In genomic region chr13:39816936-39817335, GRCh38 we compare ENCODE assay signal across 24 cellular contexts.
"Had no signal": no experiment of that assay in that cellular context is flagged by ENCODE, and none has a peak within 500 bp of the region (broad histone marks: within the 10 kb centered on the region; RNA-seq: fewer than 3 reads in every experiment).

No MANE protein-coding gene starts in this region.

- H3K27me3 ChIP-seq: body of pancreas, cardiac muscle cell, right lobe of liver, upper lobe of left lung had no signal

- DNase-seq: activated CD4-positive, alpha-beta memory T cell treated with anti-CD3 and anti-CD28 coated beads for 36 hours; activated CD4-positive, alpha-beta T cell treated with anti-CD3 and anti-CD28 coated beads for 48 hours; activated CD8-positive, alpha-beta memory T cell treated with anti-CD3 and anti-CD28 coated beads, Interleukin-2, amount 50 U/mL, for 4 hours; activated effector memory CD4-positive, alpha-beta T cell treated with anti-CD3 and anti-CD28 coated beads, Interleukin-2, amount 50 U/mL, for 16 hours; activated naive CD4-positive, alpha-beta T cell treated with anti-CD3 and anti-CD28 coated beads for 36 hours; activated naive CD8-positive, alpha-beta T cell treated with anti-CD3 and anti-CD28 coated beads for 36 hours; activated T-cell treated with anti-CD3 and anti-CD28 coated beads, Interleukin-2, amount 50 U/mL, for 1 hour; amniotic stem cell; body of pancreas; endodermal cell; islet precursor cell; left ventricle myocardium inferior; right lobe of liver; stimulated activated CD4-positive, alpha-beta T cell treated with anti-CD3 and anti-CD28 coated beads, Interleukin-12 subunit alpha, Interleukin-12 subunit beta, amount 100 ng/mL, for 4 hours; stimulated activated CD4-positive, alpha-beta T cell treated with anti-CD3 and anti-CD28 coated beads, Interleukin-4, amount 100 ng/mL, for 1 hour; SW 1271; T-helper 9 cell; upper lobe of left lung; WERI-Rb-1 had no signal

- H3K27ac ChIP-seq: body of pancreas, cardiac muscle cell, left ventricle myocardium inferior, right lobe of liver, skin epidermis, thoracic aorta, upper lobe of left lung, WERI-Rb-1 had no signal

- H3K9me3 ChIP-seq: body of pancreas, left ventricle myocardium inferior, right lobe of liver, thoracic aorta, upper lobe of left lung had no signal

- ATAC-seq: activated CD4-positive, CD25-positive, alpha-beta regulatory T cell treated with anti-CD3 and anti-CD28 coated beads, Interleukin-2, amount 50 U/mL, for 24 hours; body of pancreas; esophagus mucosa; right lobe of liver had no signal

- H3K4me3 ChIP-seq: body of pancreas, cardiac muscle cell, left ventricle myocardium inferior, right lobe of liver, skin epidermis, thoracic aorta, upper lobe of left lung had no signal

- H3K36me3 ChIP-seq: cardiac muscle cell, left ventricle myocardium inferior, right lobe of liver, thoracic aorta, upper lobe of left lung, WERI-Rb-1 had no signal

- H3K4me1 ChIP-seq: body of pancreas, left ventricle myocardium inferior, right lobe of liver, upper lobe of left lung had no signal
